In the genomic region with DNA sequence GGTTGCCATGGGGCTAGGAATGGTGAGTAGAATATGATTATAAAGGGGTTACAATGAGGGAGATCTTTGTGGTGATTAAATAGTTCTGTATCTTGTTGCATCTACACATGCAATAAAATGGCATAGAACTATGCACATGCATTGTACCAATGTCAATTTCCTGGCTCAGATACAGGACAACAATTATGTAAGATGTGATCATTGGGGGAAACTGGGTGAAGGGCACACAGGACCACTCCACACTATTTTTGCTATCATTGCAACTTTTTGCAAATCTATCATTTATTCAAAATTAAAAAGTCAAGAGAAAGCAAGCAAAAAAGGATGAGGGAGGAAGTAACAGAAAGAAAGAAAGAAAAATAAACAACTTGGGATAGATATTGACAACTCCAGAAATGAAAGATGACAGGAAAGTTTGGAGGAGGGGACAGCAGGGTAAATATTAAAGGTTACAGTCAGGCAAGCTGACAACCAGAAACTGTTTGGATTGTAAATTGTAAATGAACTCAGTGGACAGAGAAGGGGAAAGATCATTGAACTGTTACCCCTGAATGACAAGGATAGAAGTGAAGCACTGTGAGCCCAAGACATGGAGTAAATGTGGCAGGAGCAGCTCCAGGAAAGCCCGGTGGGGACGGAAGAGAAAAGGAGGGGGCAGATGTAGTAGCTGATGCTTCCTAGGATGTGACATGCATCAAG, we compare ENCODE assay signal across 17 cellular contexts.
DNase-seq lines count a peak whose midpoint lies in the region; ATAC-seq and TF ChIP-seq lines count a peak whose summit lies in the region.
"Had no signal": no experiment of that assay in that cellular context is flagged by ENCODE, and none has a peak within 500 bp of the region (broad histone marks: within the 10 kb centered on the region; RNA-seq: fewer than 3 reads in every experiment).

No MANE protein-coding gene starts in this region.

- intact Hi-C loops in activated CD4-positive, alpha-beta T cell treated with anti-CD3 and anti-CD28 coated beads, Interleukin-2, amount 10 ng/mL, durations not matched to agents 24 days and 14 days (cut with micrococcal nuclease): loop anchor here (5.0 to 10.0 kb wide), 2 partner anchors 84 to 879 kb away; no protein-coding TSS in a partner anchor
- intact Hi-C loops in natural killer cell (cut with micrococcal nuclease): no loop called here

- H3K27ac Mint-ChIP-seq in activated CD4-positive, alpha-beta T cell treated with anti-CD3 and anti-CD28 coated beads, Interleukin-2, amount 10 ng/mL, durations not matched to agents 24 days and 14 days: peak overlapping the region; percentile 48
- peak overlapping the region; percentile 28 to 72 for H3K27ac Mint-ChIP-seq in natural killer cell treated with Interleukin-12 subunit alpha and Interleukin-12 subunit beta and Interleukin-15 and Interleukin-18, amount 100 ng/mL, for 72 hours
- no peak overlapping the region for H3K27ac Mint-ChIP-seq in natural killer cell
- peak overlapping the region; percentile 47 for H3K27ac Mint-ChIP-seq in activated naive CD8-positive, alpha-beta T cell treated with anti-CD3 and anti-CD28 coated beads for 36 hours

- H3K36me3 Mint-ChIP-seq in activated CD4-positive, alpha-beta T cell treated with anti-CD3 and anti-CD28 coated beads, Interleukin-2, amount 10 ng/mL, durations not matched to agents 24 days and 14 days (ENCODE audit: low read depth): peaks cover 4% of the 10 kb centered on the region
- H3K36me3 Mint-ChIP-seq in natural killer cell treated with Interleukin-12 subunit alpha and Interleukin-12 subunit beta and Interleukin-15 and Interleukin-18, amount 100 ng/mL, for 72 hours: peaks cover 18% of the 10 kb centered on the region
- H3K36me3 Mint-ChIP-seq in natural killer cell: no peaks in the 10 kb centered on the region
- peaks cover 16% of the 10 kb centered on the region for H3K36me3 Mint-ChIP-seq in activated naive CD8-positive, alpha-beta T cell treated with anti-CD3 and anti-CD28 coated beads for 36 hours

- no peak overlapping the region for H3K4me3 Mint-ChIP-seq in activated CD4-positive, alpha-beta T cell treated with anti-CD3 and anti-CD28 coated beads, Interleukin-2, amount 10 ng/mL, durations not matched to agents 24 days and 14 days
- H3K4me3 Mint-ChIP-seq in natural killer cell treated with Interleukin-12 subunit alpha and Interleukin-12 subunit beta and Interleukin-15 and Interleukin-18, amount 100 ng/mL, for 72 hours: peak overlapping the region; percentile 39
- no peak overlapping the region for H3K4me3 Mint-ChIP-seq in natural killer cell
- no peak overlapping the region for H3K4me3 Mint-ChIP-seq in activated naive CD8-positive, alpha-beta T cell treated with anti-CD3 and anti-CD28 coated beads for 36 hours

- H3K27me3 Mint-ChIP-seq in activated CD4-positive, alpha-beta T cell treated with anti-CD3 and anti-CD28 coated beads, Interleukin-2, amount 10 ng/mL, durations not matched to agents 24 days and 14 days: no peaks in the 10 kb centered on the region
- H3K27me3 Mint-ChIP-seq in natural killer cell treated with Interleukin-12 subunit alpha and Interleukin-12 subunit beta and Interleukin-15 and Interleukin-18, amount 100 ng/mL, for 72 hours: peaks cover 27 to 29% of the 10 kb centered on the region in 2 donors
- H3K27me3 Mint-ChIP-seq in natural killer cell (ENCODE audit: low read depth in 2 of 2): peaks cover 9 to 20% of the 10 kb centered on the region in 2 donors
- H3K27me3 Mint-ChIP-seq in activated naive CD8-positive, alpha-beta T cell treated with anti-CD3 and anti-CD28 coated beads for 36 hours: no peaks in the 10 kb centered on the region

- H3K9me3 Mint-ChIP-seq in activated CD4-positive, alpha-beta T cell treated with anti-CD3 and anti-CD28 coated beads, Interleukin-2, amount 10 ng/mL, durations not matched to agents 24 days and 14 days: peaks cover 16% of the 10 kb centered on the region
- peaks cover 3% of the 10 kb centered on the region for H3K9me3 Mint-ChIP-seq in natural killer cell treated with Interleukin-12 subunit alpha and Interleukin-12 subunit beta and Interleukin-15 and Interleukin-18, amount 100 ng/mL, for 72 hours
- no peaks in the 10 kb centered on the region for H3K9me3 Mint-ChIP-seq in natural killer cell
- peaks cover 14% of the 10 kb centered on the region for H3K9me3 Mint-ChIP-seq in activated naive CD8-positive, alpha-beta T cell treated with anti-CD3 and anti-CD28 coated beads for 36 hours

- H3K4me1 Mint-ChIP-seq in activated CD4-positive, alpha-beta T cell treated with anti-CD3 and anti-CD28 coated beads, Interleukin-2, amount 10 ng/mL, durations not matched to agents 24 days and 14 days: peaks cover 67% of the 10 kb centered on the region
- peaks cover 61 to 73% of the 10 kb centered on the region in 2 donors for H3K4me1 Mint-ChIP-seq in natural killer cell treated with Interleukin-12 subunit alpha and Interleukin-12 subunit beta and Interleukin-15 and Interleukin-18, amount 100 ng/mL, for 72 hours (ENCODE audit: low read depth in 2 of 2)
- H3K4me1 Mint-ChIP-seq in natural killer cell: peaks cover 48 to 51% of the 10 kb centered on the region in 2 donors
- peaks cover 46% of the 10 kb centered on the region for H3K4me1 Mint-ChIP-seq in activated naive CD8-positive, alpha-beta T cell treated with anti-CD3 and anti-CD28 coated beads for 36 hours

- ATAC-seq in natural killer cell treated with Interleukin-12 subunit alpha and Interleukin-12 subunit beta and Interleukin-15 and Interleukin-18, amount 100 ng/mL, for 72 hours: no peak
- no peak for ATAC-seq in natural killer cell

- TF ChIP-seq CTCF in natural killer cell (IDR thresholded peaks at IDR 0.05): no peak

- no peak for DNase-seq in activated CD4-positive, alpha-beta T cell treated with anti-CD3 and anti-CD28 coated beads, Interleukin-2, amount 10 ng/mL, durations not matched to agents 24 days and 14 days
- DNase-seq in activated CD4-positive, alpha-beta T cell treated with anti-CD3 and anti-CD28 coated beads, Interleukin-2, amount 50 U/mL, for 48 hours: no peak
- DNase-seq in natural killer cell treated with Interleukin-12 subunit alpha and Interleukin-12 subunit beta and Interleukin-15 and Interleukin-18, amount 100 ng/mL, for 72 hours (ENCODE audit: low spot score): no peak
- DNase-seq in natural killer cell (no peak), OCI-M1 (lab: John Stamatoyannopoulos, UW) (no peak)
- DNase-seq in activated naive CD8-positive, alpha-beta T cell treated with anti-CD3 and anti-CD28 coated beads for 36 hours: no peak
- peak; percentile 19 for DNase-seq in stimulated activated CD8-positive, alpha-beta memory T cell treated with anti-CD3 and anti-CD28 coated beads, Interleukin-4, amount 100 ng/mL, for 48 hours
- no peak for DNase-seq in stimulated activated naive CD4-positive, alpha-beta T cell (lab: John Stamatoyannopoulos, UW)
- DNase-seq: 8988T, Caco-2, DMS53, H7, Kasumi-1, NCI-H1436 treated with DMSO at 0.1 percent for 48 hours, NCI-H2081 treated with DMSO at 0.1 percent for 48 hours, NCI-H2227 treated with DMSO at 0.1 percent for 48 hours, NCI-H524 treated with DMSO at 0.1 percent for 48 hours had no signal

Comparison
In these comparisons a context has a peak if more than half of its experiments do, and no peak if none do; other contexts are left out.
1. H3K27ac Mint-ChIP-seq: peak in activated CD4-positive, alpha-beta T cell treated with anti-CD3 and anti-CD28 coated beads, Interleukin-2, amount 10 ng/mL, durations not matched to agents 24 days and 14 days (single experiment), natural killer cell treated with Interleukin-12 subunit alpha and Interleukin-12 subunit beta and Interleukin-15 and Interleukin-18, amount 100 ng/mL, for 72 hours (2 of 2) and activated naive CD8-positive, alpha-beta T cell treated with anti-CD3 and anti-CD28 coated beads for 36 hours (single experiment); none in natural killer cell (0 of 2).